In the genomic region with DNA sequence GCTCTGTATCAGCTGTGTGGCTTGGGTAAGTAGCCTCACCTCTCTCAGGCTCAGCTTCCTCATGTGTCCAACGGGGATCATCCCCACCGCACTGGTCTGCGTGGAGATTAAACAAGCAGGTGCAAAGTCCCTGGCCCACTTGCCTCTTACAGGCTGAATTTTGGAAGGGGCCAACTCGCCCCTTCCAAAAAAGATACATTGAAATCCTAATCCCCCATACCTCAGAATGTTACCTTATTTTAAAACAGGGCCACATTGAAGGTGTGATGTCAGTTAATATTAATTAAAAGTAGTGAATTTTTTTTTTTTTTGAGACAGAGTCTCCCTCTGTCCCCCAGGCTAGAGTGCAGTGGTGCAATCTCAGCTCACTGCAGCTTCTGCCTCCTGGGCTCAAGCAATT, we compare ENCODE assay signal across 15 cellular contexts. TPM values are rescaled to one million over a fixed set of nuclear protein-coding genes. Genes with fewer than 3 reads are reported as not detected.
DNase-seq lines count a peak whose midpoint lies in the region; ATAC-seq, FAIRE-seq and TF ChIP-seq lines count a peak whose summit lies in the region.
"Had no signal": no experiment of that assay in that cellular context is flagged by ENCODE, and none has a peak within 500 bp of the region (broad histone marks: within the 10 kb centered on the region; RNA-seq: fewer than 3 reads in every experiment).

No MANE protein-coding gene starts in this region.

- no peaks in the 10 kb centered on the region for H3K36me3 ChIP-seq in breast epithelium
- H3K36me3 ChIP-seq in mammary epithelial cell (ENCODE audit: insufficient read depth, low read length): no peaks in the 10 kb centered on the region
- no peaks in the 10 kb centered on the region for H3K36me3 ChIP-seq in IMR-90 (ENCODE audit: control insufficient read depth, insufficient read depth, low read length)
- H3K36me3 ChIP-seq in H1 (ENCODE audit: control insufficient read depth in 2 of 4, insufficient read depth in 4 of 4, low read length in 3 of 4): no peaks in the 10 kb centered on the region
- H3K36me3 ChIP-seq in skeletal muscle tissue (ENCODE audit: control insufficient read depth in 3 of 3, insufficient read depth in 3 of 3, low read length in 3 of 3): no peaks in the 10 kb centered on the region
- H3K36me3 ChIP-seq: Peyer's patch had no signal

- peak overlapping the region; percentile 65 for H2BK12ac ChIP-seq in H1 (ENCODE audit: low read depth, low read length)

- no peak overlapping the region for H2BK15ac ChIP-seq in IMR-90 (ENCODE audit: low read depth, low read length)
- H2BK15ac ChIP-seq in H1 (ENCODE audit: low read length): peak overlapping the region; percentile 54; the same call in 1 of the 2 replicates

- H3K79me1 ChIP-seq in IMR-90 (ENCODE audit: low read depth in 1 of 2, low read length in 2 of 2) (peaks cover 0 to 56% of the 10 kb centered on the region in 2 experiments; a peak in 2 of 4 replicates), H1 (ENCODE audit: low read depth, low read length) (peaks cover 8% of the 10 kb centered on the region)

- no peaks in the 10 kb centered on the region for H3K9me3 ChIP-seq in breast epithelium
- H3K9me3 ChIP-seq in mammary epithelial cell (replicated peaks; ENCODE audit: insufficient read depth, low read length): no peaks in the 10 kb centered on the region
- H3K9me3 ChIP-seq in IMR-90 (ENCODE audit: control insufficient read depth, insufficient read depth, low read length): no peaks in the 10 kb centered on the region
- H3K9me3 ChIP-seq in H1 (ENCODE audit: insufficient read depth in 2 of 2, low read depth in 1 of 2, low read length in 1 of 2): no peaks in the 10 kb centered on the region
- H3K9me3 ChIP-seq in skeletal muscle tissue (ENCODE audit: control insufficient read depth in 3 of 3, low read length in 3 of 3): no peaks in the 10 kb centered on the region
- H3K9me3 ChIP-seq: Peyer's patch had no signal

- H3K23ac ChIP-seq in IMR-90 (ENCODE audit: low read depth, low read length) (no peak overlapping the region), H1 (ENCODE audit: insufficient read length) (no peak overlapping the region)

- dilution Hi-C loops in mammary epithelial cell (cut with HindIII; ENCODE audit: low sequenced_read_pairs) (no loop called here), IMR-90 (cut with HindIII; ENCODE audit: low sequenced_read_pairs, unreplicated experiment) (no loop called here)

- H4K5ac ChIP-seq in IMR-90 (ENCODE audit: low read depth, low read length): no peak overlapping the region
- H4K5ac ChIP-seq in H1 (ENCODE audit: insufficient read length, low read depth, low read length): no peak overlapping the region

- POLR2A ChIA-PET in IMR-90 (lab: Charles Lee; ENCODE audit: unreplicated experiment) (no interaction called here), H1 (lab: Charles Lee; ENCODE audit: partially characterized antibody) (no interaction called here)

- H3K18ac ChIP-seq in IMR-90 (ENCODE audit: low read depth, low read length) (no peak overlapping the region), H1 (ENCODE audit: extremely low read depth, low read length) (no peak overlapping the region)

- H3K4me2 ChIP-seq in mammary epithelial cell (ENCODE audit: insufficient read depth, low read depth, low read length) (no peak overlapping the region), IMR-90 (ENCODE audit: low read depth, low read length) (no peak overlapping the region), H1 (ENCODE audit: insufficient read depth in 1 of 2, low read depth in 2 of 2, low read length in 2 of 2) (no peak overlapping the region)

- H2BK20ac ChIP-seq in IMR-90 (ENCODE audit: low read depth, low read length): peak overlapping the region; percentile 17; the same call in 1 of the 2 replicates
- H2BK20ac ChIP-seq in H1 (ENCODE audit: low read length): 0 out of 2 replicates have a peak overlapping the region, but pooled peaks have one; percentile 19

- H3K4me1 ChIP-seq in breast epithelium (peaks cover 21 to 41% of the 10 kb centered on the region in 2 donors), mammary epithelial cell (ENCODE audit: insufficient read depth, low read length) (peaks cover 58% of the 10 kb centered on the region), IMR-90 (ENCODE audit: control insufficient read depth, insufficient read depth, low read length) (peaks cover 14% of the 10 kb centered on the region), H1 (replicated peaks in 1 of 4; ENCODE audit: control insufficient read depth in 3 of 4, insufficient read depth in 4 of 4, low read length in 3 of 4) (peaks cover 11 to 22% (median 18%) of the 10 kb centered on the region in 4 experiments), skeletal muscle tissue (ENCODE audit: control insufficient read depth in 3 of 3, insufficient read depth in 3 of 3, low read length in 3 of 3) (peaks cover 64 to 80% (median 75%) of the 10 kb centered on the region in 3 donors)

- intact Hi-C loops in breast epithelium (cut with DNase I; ENCODE audit: low total_unique reads): no loop called here
- intact Hi-C loops in mammary epithelial cell (cut with micrococcal nuclease): no loop called here
- intact Hi-C loops in IMR-90 (cut with micrococcal nuclease): no loop called here

- DNase-seq in breast epithelium (ENCODE audit: low spot score in 2 of 2) (no peak), mammary epithelial cell (no peak), IMR-90 (no peak), H1 (ENCODE audit: low read depth in 1 of 2, low spot score in 2 of 2) (no peak), NCI-H2196 (lab: John Stamatoyannopoulos, UW; ENCODE audit: unreplicated experiment) (no peak)
- DNase-seq: NCI-H1436, NCI-H510A treated with DMSO at 0.1 percent for 48 hours, Peyer's patch, SHP77 treated with DMSO at 0.1 percent for 48 hours had no signal

- H3K9ac ChIP-seq in mammary epithelial cell (ENCODE audit: insufficient read depth, low read length): no peak overlapping the region
- no peak overlapping the region for H3K9ac ChIP-seq in IMR-90 (ENCODE audit: low read depth, low read length)
- no peak overlapping the region for H3K9ac ChIP-seq in H1 (replicated peaks in 1 of 4; ENCODE audit: extremely low read depth in 1 of 4, low read depth in 3 of 4, low read length in 3 of 4)
- H3K9ac ChIP-seq in skeletal muscle tissue (ENCODE audit: low read depth in 1 of 3, low read length in 3 of 3): no peak overlapping the region
- H3K9ac ChIP-seq: BLaER1 treated with 17β-estradiol and CSF1 and Interleukin-3, amounts not matched to agents 10 nM and 100 nM had no signal

- H2AFZ ChIP-seq in mammary epithelial cell (ENCODE audit: low read depth, low read length) (no peak overlapping the region), IMR-90 (replicated peaks; ENCODE audit: low read length, poor library complexity) (no peak overlapping the region), H1 (ENCODE audit: low read length) (no peak overlapping the region)

- H4K20me1 ChIP-seq in mammary epithelial cell (ENCODE audit: insufficient read depth, low read length) (no peaks in the 10 kb centered on the region), IMR-90 (ENCODE audit: insufficient read depth, low read length) (no peaks in the 10 kb centered on the region), H1 (replicated peaks in 1 of 2; ENCODE audit: control insufficient read depth in 1 of 2, insufficient read depth in 2 of 2, low read length in 2 of 2) (peaks cover 0 to 2% of the 10 kb centered on the region in 2 experiments)

- BruUV-seq in mammary epithelial cell (replicated peaks; lab: Mats Ljungman, UMichigan) (no TSS peak), IMR-90 (replicated peaks; lab: Mats Ljungman, UMichigan) (no TSS peak)

- H3K14ac ChIP-seq in IMR-90 (replicated peaks; ENCODE audit: low read depth, low read length): no peak overlapping the region
- no peak overlapping the region for H3K14ac ChIP-seq in H1 (ENCODE audit: insufficient read length)

- no peak for TF ChIP-seq EP300 in H1 (IDR thresholded peaks at IDR 0.05; ENCODE audit: borderline replicate concordance in 1 of 2, low read depth in 2 of 2, low read length in 2 of 2)

- no peak overlapping the region for H2AK9ac ChIP-seq in IMR-90 (replicated peaks; ENCODE audit: low read depth, low read length, poor library complexity)

- no peak for ATAC-seq in IMR-90 (ENCODE audit: low read depth)
- no peak for ATAC-seq in HG02588 (IDR thresholded peaks at IDR 0.05; ENCODE audit: unreplicated experiment)
- ATAC-seq: K562 had no signal

- no peaks in the 10 kb centered on the region for H3K23me2 ChIP-seq in H1 (ENCODE audit: low read depth, low read length)

- in situ Hi-C loops in mammary epithelial cell (cut with MboI; ENCODE audit: low sequenced_read_pairs in 2 of 2): no loop called here
- in situ Hi-C loops in IMR-90 (cut with MboI; ENCODE audit: low sequenced_read_pairs): no loop called here

- FAIRE-seq in H1 (lab: Jason Lieb, UNC): no peak
- FAIRE-seq: A204.1, GM12892, K562 had no signal

- H2BK120ac ChIP-seq in IMR-90 (ENCODE audit: low read depth, low read length) (0 out of 2 replicates have a peak overlapping the region, but pooled peaks have one; percentile 5), H1 (replicated peaks; ENCODE audit: low read depth, low read length) (no peak overlapping the region)

- CTCF ChIA-PET in mammary epithelial cell (lab: Charles Lee; ENCODE audit: low non-redundant PET): no interaction called here
- CTCF ChIA-PET in IMR-90 (lab: Yijun Ruan, JAX): no interaction called here
- CTCF ChIA-PET in H1 (lab: Charles Lee; ENCODE audit: partially characterized antibody): interaction anchor here (1.3 kb wide), 1 partner anchor 11 kb away, joined by 3 read pairs; no protein-coding TSS in a partner anchor

- no peak for TF ChIP-seq POLR2A in breast epithelium (IDR thresholded peaks at IDR 0.05)
- TF ChIP-seq POLR2A in IMR-90 (IDR thresholded peaks at IDR 0.05; ENCODE audit: low read depth, low read length): no peak
- TF ChIP-seq POLR2A in H1 (IDR thresholded peaks at IDR 0.05; ENCODE audit: control extremely low read depth in 1 of 2, low read depth in 2 of 2, low read length in 2 of 2): no peak

- H4K8ac ChIP-seq in IMR-90 (ENCODE audit: low read depth in 2 of 2, low read length in 2 of 2) (peak overlapping the region in 1 of 2 experiments; percentile 16; a peak in 1 of 4 replicates), H1 (ENCODE audit: extremely low read depth, insufficient read depth, low read length) (no peak overlapping the region)

- H3K27ac ChIP-seq in breast epithelium: peak overlapping the region; percentile 75 to 82
- no peak overlapping the region for H3K27ac ChIP-seq in mammary epithelial cell (ENCODE audit: insufficient read depth, low read depth, low read length)
- no peak overlapping the region for H3K27ac ChIP-seq in IMR-90 (ENCODE audit: insufficient read depth, low read length)
- no peak overlapping the region for H3K27ac ChIP-seq in H1 (ENCODE audit: low read depth, low read length)
- H3K27ac ChIP-seq in skeletal muscle tissue (ENCODE audit: low read depth, low read length): peak overlapping the region; percentile 88
- H3K27ac ChIP-seq: BLaER1 treated with 17β-estradiol and CSF1 and Interleukin-3, amounts not matched to agents 10 nM and 100 nM; Peyer's patch had no signal

- H2AK5ac ChIP-seq in IMR-90 (ENCODE audit: low read depth, low read length): no peak overlapping the region; the same call in 1 of the 2 replicates
- H2AK5ac ChIP-seq in H1 (ENCODE audit: low read depth, low read length): no peak overlapping the region; the same call in 1 of the 2 replicates

- H3K4me3 ChIP-seq in breast epithelium (no peak overlapping the region), mammary epithelial cell (replicated peaks in 1 of 3; ENCODE audit: insufficient read depth in 1 of 3, low read depth in 2 of 3, low read length in 3 of 3) (no peak overlapping the region), IMR-90 (ENCODE audit: insufficient read depth, low read depth, low read length) (no peak overlapping the region), H1 (ENCODE audit: extremely low read depth in 1 of 4, insufficient read depth in 2 of 4, low read depth in 3 of 4, low read length in 4 of 4) (no peak overlapping the region), skeletal muscle tissue (ENCODE audit: low read length in 3 of 3) (no peak overlapping the region)
- H3K4me3 ChIP-seq: BLaER1 treated with 17β-estradiol and CSF1 and Interleukin-3, amounts not matched to agents 10 nM and 100 nM; K562; Peyer's patch had no signal

- no peak for TF ChIP-seq RAD21 in IMR-90 (IDR thresholded peaks at IDR 0.05; ENCODE audit: low read length)
- no peak for TF ChIP-seq RAD21 in H1 (IDR thresholded peaks at IDR 0.05 in 1 of 2, conservative IDR thresholded peaks at IDR 0.05 in 1 of 2; ENCODE audit: low read depth in 2 of 2, low read length in 2 of 2)

- H3K79me2 ChIP-seq in mammary epithelial cell (ENCODE audit: insufficient read depth, low read length) (peaks cover 68% of the 10 kb centered on the region), H1 (ENCODE audit: control insufficient read depth in 1 of 2, insufficient read depth in 2 of 2, low read length in 2 of 2) (peaks cover 0 to 52% of the 10 kb centered on the region in 2 experiments; a peak in 3 of 4 replicates)

- H3K27me3 ChIP-seq in breast epithelium (no peaks in the 10 kb centered on the region), mammary epithelial cell (ENCODE audit: insufficient read depth, low read length) (no peaks in the 10 kb centered on the region), IMR-90 (ENCODE audit: control insufficient read depth, insufficient read depth, low read length) (no peaks in the 10 kb centered on the region; the same call in 1 of the 2 replicates), H1 (replicated peaks in 1 of 4; ENCODE audit: control insufficient read depth in 3 of 4, extremely low read depth in 1 of 4, insufficient read depth in 3 of 4, low read length in 3 of 4) (no peaks in the 10 kb centered on the region), skeletal muscle tissue (ENCODE audit: control insufficient read depth in 3 of 3, insufficient read depth in 3 of 3, low read length in 3 of 3) (no peaks in the 10 kb centered on the region)
- H3K27me3 ChIP-seq: BLaER1 treated with 17β-estradiol and CSF1 and Interleukin-3, amounts not matched to agents 10 nM and 100 nM; Peyer's patch had no signal

- H3K56ac ChIP-seq in IMR-90 (ENCODE audit: extremely low read depth, insufficient read depth, low read length) (no peak overlapping the region), H1 (replicated peaks; ENCODE audit: insufficient read length, low read depth, low read length) (no peak overlapping the region)

- TF ChIP-seq CTCF in breast epithelium (IDR thresholded peaks at IDR 0.05) (no peak), mammary epithelial cell (conservative IDR thresholded peaks at IDR 0.05 in 1 of 2, IDR thresholded peaks at IDR 0.05 in 1 of 2; ENCODE audit: extremely low read depth in 1 of 2, insufficient read depth in 1 of 2, low read depth in 1 of 2, low read length in 2 of 2) (no peak), IMR-90 (conservative IDR thresholded peaks at IDR 0.05; ENCODE audit: low read depth, low read length) (no peak), H1 (IDR thresholded peaks at IDR 0.05; ENCODE audit: control extremely low read depth in 1 of 3, insufficient read depth in 1 of 3, low read depth in 1 of 3, low read length in 3 of 3) (no peak)

- 84% methylated on average over 4 of the region's 4 CpGs for WGBS in mammary epithelial cell (ENCODE audit: low coverage, missing lambda C conversion rate)
- no CpG with 5 or more reads among the region's 4 CpGs for WGBS in IMR-90 (ENCODE audit: extremely low coverage in 2 of 2, insufficient read length in 1 of 2), 2 experiments
- WGBS in H1 (ENCODE audit: extremely low coverage in 1 of 2, insufficient coverage in 1 of 2, insufficient read length in 1 of 2, insufficient replicate concordance in 2 of 2, low coverage in 1 of 2, low lambda C conversion rate in 2 of 2, missing lambda C conversion rate in 1 of 2), 2 experiments: 84% methylated on average over 4 of the region's 4 CpGs; no CpG with 5 or more reads in 1 of the 2 experiments

- no peak overlapping the region for H4K91ac ChIP-seq in IMR-90 (ENCODE audit: insufficient read depth, low read depth, low read length)
- no peak overlapping the region for H4K91ac ChIP-seq in H1 (replicated peaks; ENCODE audit: insufficient read length, low read length)

- H3K9me1 ChIP-seq in IMR-90 (ENCODE audit: insufficient read depth, low read length): peaks cover 24% of the 10 kb centered on the region

- H2BK5ac ChIP-seq in IMR-90 (ENCODE audit: low read depth, low read length, poor library complexity, severe bottlenecking) (no peak overlapping the region), H1 (ENCODE audit: low read depth, low read length) (no peak overlapping the region; the same call in 1 of the 2 replicates)

- H3K4ac ChIP-seq in IMR-90 (ENCODE audit: low read depth, low read length) (no peak overlapping the region), H1 (replicated peaks; ENCODE audit: insufficient read length, low read depth, low read length) (no peak overlapping the region)

RNA-seq across cellular contexts. Expression of a gene that starts 34.8 kb away (rescaled TPM):
- total RNA-seq in breast epithelium (10 to 100 TPM; 19.5 to 92.4 (median 89.7) TPM), mammary epithelial cell (10 to 100 TPM in 1 of 2 donors, 1 to 10 TPM in 1; 9.0 to 19.2 TPM), IMR-90 (2012; rRNA removed) (0.83 and 1.3 TPM in 2 replicates), skeletal muscle tissue (16.2 TPM)
- polyA plus RNA-seq in mammary epithelial cell (13.2 TPM), IMR-90 (2012; rRNA removed) (0.98 and 1.5 TPM in 2 replicates), H1 (2011; rRNA removed) (20.8 and 27.2 TPM in 2 replicates)
- polyA minus RNA-seq in mammary epithelial cell: 28.4 TPM
- polyA plus RNA-seq in IMR-90 (2012; cell fraction: cytosol; rRNA removed): 0.22 and 0.66 TPM in 2 replicates
- 4.4 and 6.5 TPM in 2 replicates for polyA plus RNA-seq in IMR-90 (2012; cell fraction: nucleus; rRNA removed; ENCODE audit: low replicate concordance)
- 21.8 and 24.0 TPM in 2 replicates for total RNA-seq in H1 (2021; fragmentation: NEBNext Ultra II Directional; extraction: Animal tissue kit (Norgen Biotek cat#: 25700))
- polyA plus RNA-seq in H1 (2011; cell fraction: cytosol; rRNA removed): 24.9 TPM
- 87.3 TPM for polyA plus RNA-seq in H1 (2011; cell fraction: nucleus; rRNA removed)
- polyA plus RNA-seq in H1 (2012, experiment 1 of 2): 21.5 to 24.8 TPM (median 23.1 TPM) in 4 replicates
- 7.7 TPM for polyA plus RNA-seq in H1 (2012, experiment 2 of 2)
- polyA plus RNA-seq in H1 (2013, experiment 1 of 2): 14.1 TPM
- polyA plus RNA-seq in H1 (2013, experiment 2 of 2): 14.4 TPM
- polyA minus RNA-seq in H1 (2011; rRNA and poly(A)+ RNA removed): 40.6 and 53.8 TPM in 2 replicates
- polyA minus RNA-seq in H1 (2011; cell fraction: cytosol; rRNA and poly(A)+ RNA removed): 13.4 TPM
- polyA minus RNA-seq in H1 (2011; cell fraction: nucleus; rRNA and poly(A)+ RNA removed): 50.2 TPM

Comparison
In these comparisons a context has a peak if more than half of its experiments do, and no peak if none do; other contexts are left out.
1. H3K27ac ChIP-seq: peak in breast epithelium (2 of 2) and skeletal muscle tissue (single experiment); none in mammary epithelial cell (single experiment), IMR-90 (single experiment) and H1 (single experiment).